2 cellular contexts compared by ENCODE assay signal in the genomic region with DNA sequence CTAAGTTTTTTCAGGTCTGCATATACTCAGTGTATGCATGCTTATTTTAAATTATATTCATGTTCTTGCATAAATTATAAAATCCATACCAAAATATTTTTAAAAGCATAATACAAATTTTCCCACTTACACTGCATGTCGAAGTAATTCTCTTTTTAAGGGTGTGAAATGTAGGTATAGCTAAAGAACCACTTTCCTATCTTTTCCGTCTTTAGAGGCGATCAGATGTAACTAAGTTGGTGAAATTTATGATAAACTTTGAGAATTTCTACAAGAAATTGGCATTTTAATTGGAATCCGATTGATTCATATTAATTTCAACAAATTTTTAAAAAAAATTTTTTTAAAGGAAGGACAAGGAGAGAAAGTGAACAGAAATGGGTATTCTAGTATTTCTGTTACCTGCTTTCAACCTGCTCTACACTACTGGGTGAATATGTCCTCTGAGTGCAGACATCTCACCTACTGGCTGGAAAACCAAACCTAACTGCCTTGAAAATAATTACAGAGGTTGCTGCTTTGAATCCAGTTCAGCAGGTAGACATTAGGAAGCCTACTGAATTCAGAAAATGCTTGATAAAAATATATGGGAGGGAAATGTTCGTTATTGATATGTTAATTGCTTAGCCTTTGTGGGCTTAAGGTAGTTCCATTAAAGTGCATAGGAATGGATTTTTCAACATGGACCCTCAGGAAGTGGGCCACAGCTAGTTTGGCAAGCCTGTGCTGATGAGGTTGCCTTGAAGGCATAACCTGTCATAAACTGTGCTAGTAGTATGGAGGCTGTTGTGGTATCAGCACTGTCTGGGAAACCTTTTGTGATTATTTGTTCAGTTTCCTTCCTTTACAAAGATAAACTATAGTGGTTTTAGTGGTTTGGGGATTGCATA.
A peak's percentile ranks its signal among the peaks of the same experiment; 100 is the strongest.
TF ChIP-seq lines count a peak whose summit lies in the region.

No MANE protein-coding gene starts in this region.

TF ChIP-seq in H1, 55 proteins besides CTCF, POLR2A, EP300 and RAD21:
- TF ChIP-seq, protein P1, sequence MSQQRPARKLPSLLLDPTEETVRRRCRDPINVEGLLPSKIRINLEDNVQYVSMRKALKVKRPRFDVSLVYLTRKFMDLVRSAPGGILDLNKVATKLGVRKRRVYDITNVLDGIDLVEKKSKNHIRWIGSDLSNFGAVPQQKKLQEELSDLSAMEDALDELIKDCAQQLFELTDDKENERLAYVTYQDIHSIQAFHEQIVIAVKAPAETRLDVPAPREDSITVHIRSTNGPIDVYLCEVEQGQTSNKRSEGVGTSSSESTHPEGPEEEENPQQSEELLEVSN (IDR thresholded peaks at IDR 0.05), result no peak
- peak; percentile 14; the same call in 1 of the 2 replicates for TF ChIP-seq POLR2AphosphoS5 (IDR thresholded peaks at IDR 0.05; ENCODE audit: low read depth, low read length)
- no peak for TF ChIP-seq EZH2 (IDR thresholded peaks at IDR 0.05; ENCODE audit: low read depth, low read length, severe bottlenecking)
- peak; percentile 58 for TF ChIP-seq TAF7 (optimal IDR thresholded peaks at IDR 0.05; ENCODE audit: borderline replicate concordance, low read depth, low read length)

TF ChIP-seq in SK-N-SH, 30 proteins besides CTCF, POLR2A, EP300 and RAD21:
- TF ChIP-seq, protein P2, sequence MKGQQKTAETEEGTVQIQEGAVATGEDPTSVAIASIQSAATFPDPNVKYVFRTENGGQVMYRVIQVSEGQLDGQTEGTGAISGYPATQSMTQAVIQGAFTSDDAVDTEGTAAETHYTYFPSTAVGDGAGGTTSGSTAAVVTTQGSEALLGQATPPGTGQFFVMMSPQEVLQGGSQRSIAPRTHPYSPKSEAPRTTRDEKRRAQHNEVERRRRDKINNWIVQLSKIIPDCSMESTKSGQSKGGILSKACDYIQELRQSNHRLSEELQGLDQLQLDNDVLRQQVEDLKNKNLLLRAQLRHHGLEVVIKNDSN (IDR thresholded peaks at IDR 0.05; ENCODE audit: borderline replicate concordance, low read depth), result no peak
- TF ChIP-seq RFX5 (IDR thresholded peaks at IDR 0.05; ENCODE audit: low read length), result no peak
- TF ChIP-seq POLR2AphosphoS5 (IDR thresholded peaks at IDR 0.05; ENCODE audit: low read depth, low read length), result no peak
- no peak for TF ChIP-seq RXRA (IDR thresholded peaks at IDR 0.05; ENCODE audit: borderline replicate concordance, low read depth)
- no peak for TF ChIP-seq SMC3 (IDR thresholded peaks at IDR 0.05; ENCODE audit: low read depth, low read length)
- TF ChIP-seq, protein P3, sequence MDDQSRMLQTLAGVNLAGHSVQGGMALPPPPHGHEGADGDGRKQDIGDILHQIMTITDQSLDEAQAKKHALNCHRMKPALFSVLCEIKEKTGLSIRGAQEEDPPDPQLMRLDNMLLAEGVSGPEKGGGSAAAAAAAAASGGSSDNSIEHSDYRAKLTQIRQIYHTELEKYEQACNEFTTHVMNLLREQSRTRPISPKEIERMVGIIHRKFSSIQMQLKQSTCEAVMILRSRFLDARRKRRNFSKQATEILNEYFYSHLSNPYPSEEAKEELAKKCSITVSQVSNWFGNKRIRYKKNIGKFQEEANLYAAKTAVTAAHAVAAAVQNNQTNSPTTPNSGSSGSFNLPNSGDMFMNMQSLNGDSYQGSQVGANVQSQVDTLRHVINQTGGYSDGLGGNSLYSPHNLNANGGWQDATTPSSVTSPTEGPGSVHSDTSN (IDR thresholded peaks at IDR 0.05), result no peak
- TF ChIP-seq, protein P4, sequence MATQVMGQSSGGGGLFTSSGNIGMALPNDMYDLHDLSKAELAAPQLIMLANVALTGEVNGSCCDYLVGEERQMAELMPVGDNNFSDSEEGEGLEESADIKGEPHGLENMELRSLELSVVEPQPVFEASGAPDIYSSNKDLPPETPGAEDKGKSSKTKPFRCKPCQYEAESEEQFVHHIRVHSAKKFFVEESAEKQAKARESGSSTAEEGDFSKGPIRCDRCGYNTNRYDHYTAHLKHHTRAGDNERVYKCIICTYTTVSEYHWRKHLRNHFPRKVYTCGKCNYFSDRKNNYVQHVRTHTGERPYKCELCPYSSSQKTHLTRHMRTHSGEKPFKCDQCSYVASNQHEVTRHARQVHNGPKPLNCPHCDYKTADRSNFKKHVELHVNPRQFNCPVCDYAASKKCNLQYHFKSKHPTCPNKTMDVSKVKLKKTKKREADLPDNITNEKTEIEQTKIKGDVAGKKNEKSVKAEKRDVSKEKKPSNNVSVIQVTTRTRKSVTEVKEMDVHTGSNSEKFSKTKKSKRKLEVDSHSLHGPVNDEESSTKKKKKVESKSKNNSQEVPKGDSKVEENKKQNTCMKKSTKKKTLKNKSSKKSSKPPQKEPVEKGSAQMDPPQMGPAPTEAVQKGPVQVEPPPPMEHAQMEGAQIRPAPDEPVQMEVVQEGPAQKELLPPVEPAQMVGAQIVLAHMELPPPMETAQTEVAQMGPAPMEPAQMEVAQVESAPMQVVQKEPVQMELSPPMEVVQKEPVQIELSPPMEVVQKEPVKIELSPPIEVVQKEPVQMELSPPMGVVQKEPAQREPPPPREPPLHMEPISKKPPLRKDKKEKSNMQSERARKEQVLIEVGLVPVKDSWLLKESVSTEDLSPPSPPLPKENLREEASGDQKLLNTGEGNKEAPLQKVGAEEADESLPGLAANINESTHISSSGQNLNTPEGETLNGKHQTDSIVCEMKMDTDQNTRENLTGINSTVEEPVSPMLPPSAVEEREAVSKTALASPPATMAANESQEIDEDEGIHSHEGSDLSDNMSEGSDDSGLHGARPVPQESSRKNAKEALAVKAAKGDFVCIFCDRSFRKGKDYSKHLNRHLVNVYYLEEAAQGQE (IDR thresholded peaks at IDR 0.05; ENCODE audit: low read depth, low read length), result no peak
- TF ChIP-seq GATA2 (CRISPR knock-in tag; IDR thresholded peaks at IDR 0.05), result no peak
